ENCODE assay signal across 24 cellular contexts in the genomic region with DNA sequence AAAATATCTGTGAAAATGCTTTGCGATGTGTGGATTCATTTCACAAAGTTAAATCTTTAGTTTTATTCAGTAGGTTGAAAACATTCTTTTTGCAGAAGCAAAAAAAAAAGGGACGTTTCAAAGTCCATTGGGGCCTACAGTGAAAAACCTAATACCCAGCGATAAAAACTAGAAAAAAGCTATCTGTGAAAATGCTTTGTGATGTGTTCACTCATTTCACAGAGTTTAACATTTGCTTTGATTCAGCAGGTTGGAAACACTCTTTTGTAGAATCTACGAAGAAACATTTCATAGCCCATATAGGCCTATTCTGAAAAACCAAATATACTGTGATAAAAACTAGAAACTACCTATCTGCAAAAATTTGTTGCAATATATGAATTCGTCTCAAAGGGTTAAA.
"Had no signal": no experiment of that assay in that cellular context is flagged by ENCODE, and none has a peak within 500 bp of the region (broad histone marks: within the 10 kb centered on the region; RNA-seq: fewer than 3 reads in every experiment).

No MANE protein-coding gene starts in this region.

- DNase-seq: occipital lobe; ovary; posterior cingulate gyrus; psoas muscle; right cardiac atrium; right lobe of liver; sigmoid colon; small intestine; stimulated activated CD4-positive, alpha-beta T cell treated with anti-CD3 and anti-CD28 coated beads, Interleukin-15, amount 100 ng/mL, for 24 hours; stimulated activated CD4-positive, alpha-beta T cell treated with anti-CD3 and anti-CD28 coated beads, Interleukin-2, amount 100 ng/mL, for 24 hours; stimulated activated CD4-positive, alpha-beta T cell treated with anti-CD3 and anti-CD28 coated beads, Interleukin-2, amount 100 ng/mL, for 48 hours; stimulated activated CD4-positive, alpha-beta T cell treated with anti-CD3 and anti-CD28 coated beads, Interleukin-4, amount 100 ng/mL, for 24 hours; stimulated activated naive CD4-positive, alpha-beta T cell treated with Interleukin-2 at 50 U/mL for 16 hours; stomach; thyroid gland; trophoblast cell; upper lobe of left lung had no signal

- H3K36me3 ChIP-seq: ovary, right lobe of liver, sigmoid colon, stomach, thoracic aorta, thyroid gland, tibial nerve, upper lobe of left lung, vagina had no signal

- H3K9ac ChIP-seq: neural progenitor cell, parathyroid adenoma had no signal

- FAIRE-seq: small intestine, urothelium cell line had no signal

- H3K27me3 ChIP-seq: neural progenitor cell, ovary, right lobe of liver, sigmoid colon, stomach, thyroid gland, tibial nerve, upper lobe of left lung, vagina had no signal

- H3K4me3 ChIP-seq: neural progenitor cell, ovary, psoas muscle, right lobe of liver, sigmoid colon, stomach, thoracic aorta, thyroid gland, tibial nerve, upper lobe of left lung, vagina had no signal

- H3K27ac ChIP-seq: neural progenitor cell, ovary, parathyroid adenoma, psoas muscle, right lobe of liver, sigmoid colon, stomach, thoracic aorta, thyroid gland, tibial nerve, upper lobe of left lung, vagina had no signal

- H3K4me2 ChIP-seq: neural progenitor cell had no signal

- H3K79me2 ChIP-seq: parathyroid adenoma had no signal

- ATAC-seq: psoas muscle; right cardiac atrium; right lobe of liver; stimulated activated effector memory CD8-positive, alpha-beta T cell treated with anti-CD3 and anti-CD28 coated beads, Interleukin-12 subunit alpha, Interleukin-12 subunit beta, amount 100 ng/mL, for 72 hours had no signal

- H3K9me3 ChIP-seq: ovary, psoas muscle, thoracic aorta, thyroid gland, vagina had no signal

- H2AFZ ChIP-seq: neural progenitor cell, parathyroid adenoma had no signal

- H3K4me1 ChIP-seq: neural progenitor cell, parathyroid adenoma, psoas muscle, right lobe of liver, sigmoid colon, stomach, thyroid gland, tibial nerve, upper lobe of left lung, vagina had no signal
